In the genomic region with DNA sequence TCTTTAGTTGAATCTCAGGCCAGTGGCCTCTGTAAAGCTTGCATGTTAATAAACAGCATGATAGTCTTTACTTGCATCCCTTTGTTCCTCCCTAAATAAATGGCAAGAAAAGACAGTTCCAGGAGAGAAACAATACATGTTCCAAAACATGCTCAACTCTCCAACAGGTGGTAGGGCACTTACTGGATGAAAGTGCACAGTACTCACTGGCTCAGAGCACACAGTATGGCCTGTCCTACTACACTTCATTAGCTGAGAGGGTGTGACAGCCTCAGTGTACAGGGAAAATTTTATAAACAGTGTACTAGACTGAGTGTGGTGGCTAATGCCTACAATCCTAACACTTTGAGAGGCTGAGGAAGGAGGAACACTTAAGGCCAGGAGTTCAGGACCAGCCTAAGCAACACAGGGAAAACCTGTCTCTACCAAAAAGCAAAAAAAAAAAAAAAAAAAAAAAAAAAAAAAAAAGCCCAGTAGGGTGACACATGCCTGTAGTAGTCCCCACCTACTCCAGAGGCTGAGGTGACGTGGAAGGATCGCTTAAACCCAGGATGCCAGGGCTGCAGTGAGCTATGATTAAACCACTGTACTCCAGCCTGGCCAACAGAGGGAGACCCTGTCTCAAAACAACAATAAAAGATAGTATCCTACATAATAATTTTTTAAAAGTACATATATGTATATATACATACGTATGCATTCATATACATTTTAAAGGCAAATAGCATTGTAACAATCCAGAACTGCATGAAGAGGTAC, we compare ENCODE assay signal across 11 cellular contexts. TPM values are rescaled to one million over a fixed set of nuclear protein-coding genes. Genes with fewer than 3 reads are reported as not detected.
DNase-seq lines count a peak whose midpoint lies in the region; ATAC-seq, FAIRE-seq and TF ChIP-seq lines count a peak whose summit lies in the region.
"Had no signal": no experiment of that assay in that cellular context is flagged by ENCODE, and none has a peak within 500 bp of the region (broad histone marks: within the 10 kb centered on the region; RNA-seq: fewer than 3 reads in every experiment).

No MANE protein-coding gene starts in this region.

- 91% methylated on average over 3 of the region's 3 CpGs for WGBS in K562 (ENCODE audit: insufficient coverage, low coverage, missing lambda C conversion rate)

- intact Hi-C loops in activated CD4-positive, alpha-beta T cell treated with anti-CD3 and anti-CD28 coated beads, Interleukin-2, amount 10 ng/mL, durations not matched to agents 24 days and 14 days (cut with micrococcal nuclease): no loop called here
- intact Hi-C loops in K562 (cut with micrococcal nuclease): loop anchor here (10.0 kb wide), 1 partner anchor 656 kb away; no protein-coding TSS in a partner anchor

- peaks cover 23% of the 10 kb centered on the region for H3K36me3 Mint-ChIP-seq in activated CD4-positive, alpha-beta T cell treated with anti-CD3 and anti-CD28 coated beads, Interleukin-2, amount 10 ng/mL, durations not matched to agents 24 days and 14 days (ENCODE audit: low read depth)
- peaks cover 9% of the 10 kb centered on the region for H3K36me3 Mint-ChIP-seq in neural progenitor cell

- TF ChIP-seq POLR2A in K562 (conservative IDR thresholded peaks at IDR 0.05): no peak

- H2AFZ ChIP-seq in K562 (ENCODE audit: low read depth, low read length) (no peak overlapping the region), neural progenitor cell (replicated peaks) (no peak overlapping the region)

- no peaks in the 10 kb centered on the region for H3K9me3 Mint-ChIP-seq in activated CD4-positive, alpha-beta T cell treated with anti-CD3 and anti-CD28 coated beads, Interleukin-2, amount 10 ng/mL, durations not matched to agents 24 days and 14 days
- no peaks in the 10 kb centered on the region for H3K9me3 Mint-ChIP-seq in neural progenitor cell

- POLR2A ChIA-PET in K562 (lab: Yijun Ruan, JAX): no interaction called here

- peaks cover 0 to 2% of the 10 kb centered on the region in 2 experiments; a peak in 1 of 5 replicates for H3K4me1 ChIP-seq in K562 (replicated peaks in 1 of 2; ENCODE audit: control insufficient read depth in 2 of 2, insufficient read depth in 2 of 2, low read length in 2 of 2)
- peaks cover 15% of the 10 kb centered on the region for H3K4me1 ChIP-seq in neural progenitor cell

- peak; percentile 59; the same call in 2 of the 3 replicates for ATAC-seq in K562
- ATAC-seq in GM19395 (IDR thresholded peaks at IDR 0.05; ENCODE audit: unreplicated experiment): no peak
- ATAC-seq: Panc1 had no signal

- H3K27me3 Mint-ChIP-seq in activated CD4-positive, alpha-beta T cell treated with anti-CD3 and anti-CD28 coated beads, Interleukin-2, amount 10 ng/mL, durations not matched to agents 24 days and 14 days: no peaks in the 10 kb centered on the region
- no peaks in the 10 kb centered on the region for H3K27me3 Mint-ChIP-seq in neural progenitor cell (ENCODE audit: insufficient read depth, low read depth)

- BruUV-seq in K562 (replicated peaks; lab: Mats Ljungman, UMichigan): no TSS peak

- H3K27ac ChIP-seq in K562 (ENCODE audit: extremely low read depth, low read depth, low read length): no peak overlapping the region
- H3K27ac ChIP-seq in neural progenitor cell: no peak overlapping the region
- H3K27ac ChIP-seq: psoas muscle had no signal

- H3K4me3 ChIP-seq in K562 (no peak overlapping the region), neural progenitor cell (no peak overlapping the region)
- H3K4me3 ChIP-seq: psoas muscle had no signal

- no peak overlapping the region for H3K9ac ChIP-seq in K562 (ENCODE audit: insufficient read depth in 1 of 2, low read depth in 2 of 2, low read length in 2 of 2)
- no peak overlapping the region for H3K9ac ChIP-seq in neural progenitor cell

- H3K9me1 ChIP-seq in K562 (ENCODE audit: control insufficient read depth, insufficient read depth, low read length): no peaks in the 10 kb centered on the region

- DNase-seq in activated CD4-positive, alpha-beta T cell treated with anti-CD3 and anti-CD28 coated beads for 48 hours: peak; percentile 47
- no peak for DNase-seq in activated CD4-positive, alpha-beta T cell treated with anti-CD3 and anti-CD28 coated beads, Interleukin-2, amount 10 ng/mL, durations not matched to agents 24 days and 14 days
- DNase-seq in M059J (ENCODE audit: low read depth) (peak; percentile 4), K562 (ENCODE audit: extremely low read depth in 1 of 4, low spot score in 3 of 4) (no peak), neural progenitor cell (ENCODE audit: low spot score) (peak; percentile 6), nucleus accumbens (lab: John Stamatoyannopoulos, UW) (no peak), NCI-H748 (lab: John Stamatoyannopoulos, UW; ENCODE audit: unreplicated experiment) (no peak)
- DNase-seq: activated CD4-positive, CD25-positive, alpha-beta regulatory T cell; psoas muscle had no signal

- TF ChIP-seq RAD21 in K562 (CRISPR knock-in tag; conservative IDR thresholded peaks at IDR 0.05 in 1 of 2, IDR thresholded peaks at IDR 0.05 in 1 of 2): no peak

- no peaks in the 10 kb centered on the region for H3F3A ChIP-seq in neural progenitor cell (ENCODE audit: low read depth)

- TF ChIP-seq CTCF in K562 (IDR thresholded peaks at IDR 0.05 in 2 of 3, conservative IDR thresholded peaks at IDR 0.05 in 1 of 3; ENCODE audit: insufficient read depth in 2 of 3, low read depth in 1 of 3, low read length in 3 of 3): peak in 1 of 3 experiments; percentile 6; a peak in 1 of 6 replicates
- peak; percentile 14 for TF ChIP-seq CTCF in neural progenitor cell (IDR thresholded peaks at IDR 0.05)

- H3K4me3 Mint-ChIP-seq in activated CD4-positive, alpha-beta T cell treated with anti-CD3 and anti-CD28 coated beads, Interleukin-2, amount 10 ng/mL, durations not matched to agents 24 days and 14 days: no peak overlapping the region
- H3K4me3 Mint-ChIP-seq in neural progenitor cell: no peak overlapping the region

- peak; percentile 11 for FAIRE-seq in K562 (lab: Jason Lieb, UNC)

- H3K36me3 ChIP-seq in K562 (ENCODE audit: control insufficient read depth, insufficient read depth, low read length): peaks cover 24% of the 10 kb centered on the region
- no peaks in the 10 kb centered on the region for H3K36me3 ChIP-seq in neural progenitor cell

- in situ Hi-C loops in K562 (cut with MboI): no loop called here

- H3K79me2 ChIP-seq in K562 (ENCODE audit: control insufficient read depth, insufficient read depth, low read length) (peaks cover 47% of the 10 kb centered on the region), neural progenitor cell (ENCODE audit: low read depth) (peaks cover 63% of the 10 kb centered on the region)

- H3K4me1 Mint-ChIP-seq in activated CD4-positive, alpha-beta T cell treated with anti-CD3 and anti-CD28 coated beads, Interleukin-2, amount 10 ng/mL, durations not matched to agents 24 days and 14 days: peaks cover 30% of the 10 kb centered on the region
- H3K4me1 Mint-ChIP-seq in neural progenitor cell: peaks cover 9% of the 10 kb centered on the region

- no peaks in the 10 kb centered on the region for H4K20me1 ChIP-seq in K562 (replicated peaks; ENCODE audit: control insufficient read depth, insufficient read depth, low read length)
- peaks cover 43% of the 10 kb centered on the region for H4K20me1 ChIP-seq in neural progenitor cell (ENCODE audit: low read depth)

- CTCF ChIA-PET in K562 (lab: Yijun Ruan, JAX; ENCODE audit: low intra/inter-chr PET ratio): interaction anchor here (0.6 to 1.1 kb wide), 2 partner anchors 161 to 370 kb away, joined by 3 read pairs; no protein-coding TSS in a partner anchor

- H3K9me3 ChIP-seq in K562 (replicated peaks; ENCODE audit: control insufficient read depth, insufficient read depth, low read depth, low read length) (no peaks in the 10 kb centered on the region), neural progenitor cell (ENCODE audit: low read depth) (no peaks in the 10 kb centered on the region)
- H3K9me3 ChIP-seq: psoas muscle had no signal

- H3K27ac Mint-ChIP-seq in activated CD4-positive, alpha-beta T cell treated with anti-CD3 and anti-CD28 coated beads, Interleukin-2, amount 10 ng/mL, durations not matched to agents 24 days and 14 days: no peak overlapping the region
- no peak overlapping the region for H3K27ac Mint-ChIP-seq in neural progenitor cell

- no peak overlapping the region for H3K4me2 ChIP-seq in K562 (ENCODE audit: insufficient read depth, low read length)
- no peak overlapping the region for H3K4me2 ChIP-seq in neural progenitor cell

- H3K27me3 ChIP-seq in K562 (ENCODE audit: control insufficient read depth in 2 of 2, insufficient read depth in 2 of 2, low read length in 2 of 2) (no peaks in the 10 kb centered on the region), neural progenitor cell (no peaks in the 10 kb centered on the region)

- TF ChIP-seq EP300 in K562 (IDR thresholded peaks at IDR 0.05; ENCODE audit: low read length): no peak

TF ChIP-seq in K562, 482 proteins besides CTCF, POLR2A, EP300 and RAD21:
- TF ChIP-seq ZNF175 (CRISPR knock-in tag; IDR thresholded peaks at IDR 0.05; ENCODE audit: low read depth) (no peak), ZKSCAN1 (IDR thresholded peaks at IDR 0.05; ENCODE audit: low read depth, low read length) (peak; percentile 63; the same call in 1 of the 2 replicates), ZNF384 (IDR thresholded peaks at IDR 0.05; ENCODE audit: low read depth, low read length) (0 out of 2 replicates have a peak, but pooled peaks have one; percentile 17)
TF ChIP-seq in K562: peak in this region for 2.

RNA-seq across cellular contexts. Expression of a gene that starts 51.9 kb away (rescaled TPM):
- total RNA-seq in activated CD4-positive, alpha-beta T cell treated with anti-CD3 and anti-CD28 coated beads, Interleukin-2, amount 10 ng/mL, durations not matched to agents 24 days and 14 days: 66.1 and 74.5 TPM in 2 replicates
- 6.8 and 11.8 TPM in 2 replicates for total RNA-seq in M059J (2014; rRNA removed; shearing (Covaris generic))
- 26.1 and 163 TPM in 2 replicates for total RNA-seq in K562 (2011; cell fraction: chromatin; rRNA removed; ENCODE audit: low replicate concordance)
- total RNA-seq in K562 (2011; cell fraction: nucleolus; rRNA removed): 8.8 and 15.8 TPM in 2 replicates
- total RNA-seq in K562 (2011; cell fraction: nucleoplasm; rRNA removed): 38.1 and 53.0 TPM in 2 replicates
- total RNA-seq in K562 (2014; rRNA removed) (6.3 and 7.6 TPM in 2 replicates), K562 (2014; rRNA removed; fragmentation: Illumina TruSeq; extraction: Trizol) (16.3 and 17.9 TPM in 2 replicates), K562 (2015; rRNA removed; fragmentation: Illumina TruSeq; extraction: Trizol) (20.1 and 21.6 TPM in 2 replicates), K562 (2021) (23.1 and 23.8 TPM in 2 replicates), neural progenitor cell (ENCODE audit: low replicate concordance) (26.6 and 28.5 TPM in 2 replicates)
- polyA plus RNA-seq in K562 (2011; rRNA removed) (27.1 and 27.9 TPM in 2 replicates), K562 (2014; fragmentation: Illumina TruSeq; extraction: Trizol) (24.5 and 26.8 TPM in 2 replicates), K562 (2014; fragmentation: Nextera tagmentation; extraction: Ambion mirVana) (1 to 10 TPM; 2.5 to 4.0 TPM), K562 (2014; rRNA removed) (10.9 and 12.1 TPM in 2 replicates)
- polyA plus RNA-seq in K562 (2011; cell fraction: cytosol; rRNA removed): 16.0 and 30.7 TPM in 2 replicates
- 61.3 and 78.0 TPM in 2 replicates for polyA plus RNA-seq in K562 (2011; cell fraction: nucleus; rRNA removed)
- polyA plus RNA-seq in K562 (2012): 13.2 and 16.3 TPM in 2 replicates
- polyA minus RNA-seq in K562 (2011; rRNA and poly(A)+ RNA removed): 80.6 and 96.0 TPM in 2 replicates
- polyA minus RNA-seq in K562 (2011; cell fraction: cytosol; rRNA and poly(A)+ RNA removed): 15.1 and 17.0 TPM in 2 replicates
- 52.2 and 93.1 TPM in 2 replicates for polyA minus RNA-seq in K562 (2011; cell fraction: nucleus; rRNA and poly(A)+ RNA removed)

Comparison
In these comparisons a context has a peak if more than half of its experiments do, and no peak if none do; other contexts are left out.
1. DNase-seq: peak in activated CD4-positive, alpha-beta T cell treated with anti-CD3 and anti-CD28 coated beads for 48 hours (single experiment), M059J (single experiment) and neural progenitor cell (single experiment); none in activated CD4-positive, alpha-beta T cell treated with anti-CD3 and anti-CD28 coated beads, Interleukin-2, amount 10 ng/mL, durations not matched to agents 24 days and 14 days (single experiment), K562 (0 of 4), nucleus accumbens (0 of 56) and NCI-H748 (single experiment).